8 cellular contexts compared by ENCODE assay signal in the genomic region with DNA sequence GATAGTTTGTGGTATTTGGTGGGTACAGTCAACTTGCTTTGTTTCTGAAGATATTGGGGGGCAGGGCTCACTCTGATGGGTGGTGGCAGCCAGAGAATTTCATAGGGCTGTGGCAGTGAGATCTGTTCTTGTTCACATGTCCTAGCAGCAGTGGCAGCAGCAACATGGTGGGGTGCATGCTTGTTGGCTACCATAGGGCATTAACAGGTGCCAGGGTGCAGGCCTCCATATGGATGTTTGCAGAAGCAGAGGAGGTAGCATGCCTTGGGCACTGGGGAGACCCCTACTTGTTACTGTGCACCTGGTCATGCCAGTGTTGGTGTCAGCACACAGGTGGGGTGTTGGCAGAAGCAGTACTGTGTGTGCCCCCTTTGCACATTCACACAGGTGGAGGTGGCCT. TPM values are rescaled to one million over a fixed set of nuclear protein-coding genes. Genes with fewer than 3 reads are reported as not detected.
"Had no signal": no experiment of that assay in that cellular context is flagged by ENCODE, and none has a peak within 500 bp of the region (broad histone marks: within the 10 kb centered on the region; RNA-seq: fewer than 3 reads in every experiment).

No MANE protein-coding gene starts in this region.

- DNase-seq: IMR-90, KBM-7, KG1 had no signal

- H3K27ac ChIP-seq: HL-60 had no signal

- H3K4me3 ChIP-seq: K562 had no signal

- ATAC-seq: HepG2, K562 had no signal

RNA-seq across cellular contexts. Expression of a gene that starts 38.0 kb away (rescaled TPM):
- total RNA-seq: HT-29, HT1080 had no signal
